33 cellular contexts compared by ENCODE assay signal in genomic region chr6:3775386-3775785, GRCh38.
"Had no signal": no experiment of that assay in that cellular context is flagged by ENCODE, and none has a peak within 500 bp of the region (broad histone marks: within the 10 kb centered on the region; RNA-seq: fewer than 3 reads in every experiment).

No MANE protein-coding gene starts in this region.

- ATAC-seq: activated naive CD4-positive, alpha-beta T cell treated with anti-CD3 and anti-CD28 coated beads, Interleukin-2, amount 50 U/mL, for 72 hours; activated naive CD8-positive, alpha-beta T cell treated with anti-CD3 and anti-CD28 coated beads, Interleukin-2, amount 50 U/mL, for 24 hours; activated T-cell treated with anti-CD3 and anti-CD28 coated beads, Interleukin-2, amount 50 U/mL, for 4 hours; activated T-cell treated with anti-CD3 and anti-CD28 coated beads, Interleukin-2, amount 50 U/mL, for 72 hours; activated T-helper 17 cell treated with anti-CD3 and anti-CD28 coated beads, Interleukin-2, amount 50 U/mL, for 72 hours; body of pancreas had no signal

- H3K27ac ChIP-seq: adrenal gland, ascending aorta, body of pancreas, brain microvascular endothelial cell, breast epithelium, cardiac muscle cell had no signal

- H3K27me3 ChIP-seq: adrenal gland, ascending aorta, body of pancreas, brain microvascular endothelial cell, breast epithelium, cardiac muscle cell had no signal

- DNase-seq: activated effector memory CD4-positive, alpha-beta T cell treated with anti-CD3 and anti-CD28 coated beads, Interleukin-2, amount 50 U/mL, for 16 hours; activated effector memory CD4-positive, alpha-beta T cell treated with Interleukin-2 at 50 U/mL for 16 hours; activated gamma-delta T cell; activated gamma-delta T cell treated with Interleukin-2 at 50 U/mL for 16 hours; activated naive CD4-positive, alpha-beta T cell; activated naive CD4-positive, alpha-beta T cell treated with anti-CD3 and anti-CD28 coated beads for 36 hours; activated naive CD4-positive, alpha-beta T cell treated with anti-CD3 and anti-CD28 coated beads, Interleukin-2, amount 10 ng/mL, durations not matched to agents 7 days and 5 days; activated naive CD4-positive, alpha-beta T cell treated with anti-CD3 and anti-CD28 coated beads, Interleukin-2, amount 50 U/mL, for 16 hours; activated naive CD4-positive, alpha-beta T cell treated with Interleukin-2 at 50 U/mL for 16 hours; activated naive CD8-positive, alpha-beta T cell treated with anti-CD3 and anti-CD28 coated beads for 36 hours; activated naive CD8-positive, alpha-beta T cell treated with anti-CD3 and anti-CD28 coated beads, Interleukin-2, amount 10 ng/mL, durations not matched to agents 7 days and 5 days; activated naive CD8-positive, alpha-beta T cell treated with anti-CD3 and anti-CD28 coated beads, Interleukin-2, amount 50 U/mL, for 24 hours; activated T-cell treated with anti-CD3 and anti-CD28 coated beads for 4 hours; activated T-cell treated with anti-CD3 and anti-CD28 coated beads, Interleukin-2, amount 50 U/mL, for 1 hour; activated T-cell treated with anti-CD3 and anti-CD28 coated beads, Interleukin-2, amount 50 U/mL, for 24 hours; activated T-cell treated with anti-CD3 and anti-CD28 coated beads, Interleukin-2, amount 50 U/mL, for 4 hours; activated T-cell treated with anti-CD3 and anti-CD28 coated beads, Interleukin-2, amount 50 U/mL, for 48 hours; activated T-cell treated with anti-CD3 and anti-CD28 coated beads, Interleukin-2, amount 50 U/mL, for 72 hours; adrenal gland; amniotic stem cell; amygdala; anterior cingulate cortex; aorta; body of pancreas; brain microvascular endothelial cell; caudate nucleus; central memory CD4-positive, alpha-beta T cell; cerebellar nuclear complex had no signal

- H3K4me3 ChIP-seq: adrenal gland, ascending aorta, body of pancreas, breast epithelium, cardiac muscle cell had no signal

- H3K36me3 ChIP-seq: adrenal gland, ascending aorta, brain microvascular endothelial cell, breast epithelium, cardiac muscle cell had no signal

- H3K9me3 ChIP-seq: adrenal gland, ascending aorta, body of pancreas, breast epithelium had no signal

- H3K4me1 ChIP-seq: body of pancreas, breast epithelium had no signal
